ENCODE assay signal across 8 cellular contexts in genomic region chr16:29996773-29997250, GRCh38. TPM values are rescaled to one million over a fixed set of nuclear protein-coding genes. Genes with fewer than 3 reads are reported as not detected.
DNase-seq lines count a peak whose midpoint lies in the region; ATAC-seq and TF ChIP-seq lines count a peak whose summit lies in the region.

No MANE protein-coding gene starts in this region.

- H3K27me3 Mint-ChIP-seq in memory B cell: no peaks in the 10 kb centered on the region

- H3K4me1 Mint-ChIP-seq in memory B cell: peaks cover 21% of the 10 kb centered on the region

- H3K27me3 ChIP-seq in heart left ventricle (no peaks in the 10 kb centered on the region), uterus (no peaks in the 10 kb centered on the region)

- peak overlapping the region; percentile 99 for H3K4me3 Mint-ChIP-seq in memory B cell

- H3K27ac Mint-ChIP-seq in memory B cell: peak overlapping the region; percentile 97

- DNase-seq in heart left ventricle (peak in 1 of 5 donors; percentile 8), Right ventricle myocardium inferior (ENCODE audit: missing footprints) (no peak), astrocyte of the cerebellum (ENCODE audit: low read depth) (no peak), memory B cell (ENCODE audit: low spot score in 2 of 2) (no peak), uterus (no peak), LoVo (ENCODE audit: low spot score) (no peak), hepatic stellate cell (ENCODE audit: low spot score) (no peak)

- H3K36me3 ChIP-seq in heart left ventricle: peaks cover 0 to 55% (median 43%) of the 10 kb centered on the region in 9 donors
- no peaks in the 10 kb centered on the region for H3K36me3 ChIP-seq in uterus

- H3K9me3 ChIP-seq in heart left ventricle: no peaks in the 10 kb centered on the region
- no peaks in the 10 kb centered on the region for H3K9me3 ChIP-seq in uterus

- no peak for ATAC-seq in heart left ventricle
- ATAC-seq in Right ventricle myocardium inferior: no peak
- ATAC-seq in memory B cell (ENCODE audit: low read depth): no peak
- ATAC-seq in GM21390 (IDR thresholded peaks at IDR 0.05; ENCODE audit: unreplicated experiment): no peak

- peak overlapping the region; percentile 53 to 95 (median 80) for H3K4me3 ChIP-seq in heart left ventricle
- H3K4me3 ChIP-seq in astrocyte of the cerebellum (ENCODE audit: low read depth, low read length): peak overlapping the region; percentile 93
- H3K4me3 ChIP-seq in uterus: peak overlapping the region; percentile 93 to 96

- H3K9me3 Mint-ChIP-seq in memory B cell: no peaks in the 10 kb centered on the region

- H3K36me3 Mint-ChIP-seq in memory B cell: peaks cover 9% of the 10 kb centered on the region

- intact Hi-C loops in heart left ventricle (cut with DNase I) (loop anchor here in 8 of 10 donors (1.0 to 10.0 kb wide), 8 partner anchors 35 to 192 kb away; partner anchors contain the start of genes TMEM219 (in 4 of the 8), KCTD13 (in 3 of the 8), CDIPT (in 2 of the 8) and MAZ (in 2 of the 8)), Right ventricle myocardium inferior (cut with DNase I) (loop anchor here (1.0 to 5.0 kb wide), 2 partner anchors 35 to 1055 kb away; partner anchors contain the start of gene TMEM219), uterus (cut with DNase I; ENCODE audit: low total_unique reads) (no loop called here)

- TF ChIP-seq CTCF in heart left ventricle (IDR thresholded peaks at IDR 0.05) (no peak), astrocyte of the cerebellum (IDR thresholded peaks at IDR 0.05; ENCODE audit: low read depth, low read length, missing control alignments) (no peak), uterus (IDR thresholded peaks at IDR 0.05) (no peak)

- peaks cover 0 to 31% (median 18%) of the 10 kb centered on the region in 12 donors for H3K4me1 ChIP-seq in heart left ventricle
- peaks cover 0 to 8% of the 10 kb centered on the region in 2 donors for H3K4me1 ChIP-seq in uterus

- TF ChIP-seq POLR2A in heart left ventricle (IDR thresholded peaks at IDR 0.05) (no peak), uterus (IDR thresholded peaks at IDR 0.05) (no peak)

- whole genome bisulfite sequencing in heart left ventricle, 4 donors: 24 to 31% (median 28%) methylated on average over 8 of the region's 8 CpGs

- in situ Hi-C loops in astrocyte of the cerebellum (cut with HindIII; ENCODE audit: low sequenced_read_pairs): no loop called here

- H3K27ac ChIP-seq in heart left ventricle (peak overlapping the region in 8 of 12 donors; percentile 91 to 100 (median 96)), uterus (peak overlapping the region; percentile 96 to 98)

RNA-seq across cellular contexts. Expression of gene INO80E, which starts 0.8 kb away (rescaled TPM):
- 10 to 100 TPM; 27.6 to 65.4 (median 32.6) TPM for total RNA-seq in heart left ventricle
- 10 to 100 TPM; 60.9 to 71.5 TPM for polyA plus RNA-seq in heart left ventricle
- 32.4 TPM for total RNA-seq in Right ventricle myocardium inferior
- 100 to 1,000 TPM in 1 of 4 donors, 10 to 100 TPM in 2, 1 to 10 TPM in 1; 4.1 to 714 (median 68.9) TPM for total RNA-seq in uterus

RNA-seq across cellular contexts. Expression of gene HIRIP3, which starts 1.4 kb away (rescaled TPM):
- total RNA-seq in heart left ventricle (10 to 100 TPM; 13.3 to 21.9 (median 17.5) TPM), Right ventricle myocardium inferior (20.2 TPM), uterus (10 to 100 TPM in 2 of 4 donors, 1 to 10 TPM in 2; 3.8 to 20.4 (median 13.5) TPM)
- polyA plus RNA-seq in heart left ventricle: 10 to 100 TPM; 20.1 to 27.4 TPM

RNA-seq across cellular contexts. Expression of gene DOC2A, which starts 14.0 kb away (rescaled TPM):
- total RNA-seq in heart left ventricle (1 to 10 TPM in 1 of 9 donors, under 1 TPM in 4, not detected in 4; 0.09 to 1.4 (median 0.91) TPM), Right ventricle myocardium inferior (0.35 TPM), uterus (1 to 10 TPM in 3 of 4 donors, not detected in 1; 1.0 to 2.6 (median 1.8) TPM)
- under 1 TPM; 0.22 to 0.88 TPM for polyA plus RNA-seq in heart left ventricle

RNA-seq across cellular contexts. Expression of gene TAOK2, which starts 23.1 kb away (rescaled TPM):
- total RNA-seq in heart left ventricle (10 to 100 TPM; 29.5 to 47.9 (median 35.1) TPM), Right ventricle myocardium inferior (32.7 TPM), uterus (10 to 100 TPM; 28.4 to 70.0 (median 46.6) TPM)
- 10 to 100 TPM; 36.3 to 37.8 TPM for polyA plus RNA-seq in heart left ventricle

RNA-seq across cellular contexts. Expression of gene C16orf92, which starts 26.2 kb away (rescaled TPM):
- not detected for total RNA-seq in heart left ventricle
- polyA plus RNA-seq in heart left ventricle: not detected
- total RNA-seq in Right ventricle myocardium inferior: not detected
- total RNA-seq in uterus: not detected
